Comparison of ENCODE assay signal across 22 cellular contexts in the genomic region with DNA sequence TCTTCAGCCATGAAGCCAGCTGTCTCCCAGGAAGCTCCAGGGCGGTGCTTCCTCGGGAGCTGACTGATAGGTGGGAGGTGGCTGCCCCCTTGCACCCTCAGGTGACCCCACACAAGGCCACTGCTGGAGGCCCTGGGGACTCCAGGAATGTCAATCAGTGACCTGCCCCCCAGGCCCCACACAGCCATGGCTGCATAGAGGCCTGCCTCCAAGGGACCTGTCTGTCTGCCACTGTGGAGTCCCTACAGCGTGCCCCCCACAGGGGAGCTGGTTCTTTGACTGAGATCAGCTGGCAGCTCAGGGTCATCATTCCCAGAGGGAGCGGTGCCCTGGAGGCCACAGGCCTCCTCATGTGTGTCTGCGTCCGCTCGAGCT. TPM values are rescaled to one million over a fixed set of nuclear protein-coding genes. Genes with fewer than 3 reads are reported as not detected.
DNase-seq lines count a peak whose midpoint lies in the region; ATAC-seq and TF ChIP-seq lines count a peak whose summit lies in the region.
"Had no signal": no experiment of that assay in that cellular context is flagged by ENCODE, and none has a peak within 500 bp of the region (broad histone marks: within the 10 kb centered on the region; RNA-seq: fewer than 3 reads in every experiment).

No MANE protein-coding gene starts in this region.

- intact Hi-C loops in upper lobe of right lung (cut with DNase I), result no loop called here

- H2AK5ac ChIP-seq in neuronal stem cell (ENCODE audit: low read depth, low read length), result peak overlapping the region; percentile 72

- H3K9ac ChIP-seq in endodermal cell (ENCODE audit: extremely low read depth, low read length, poor library complexity, severe bottlenecking), result no peak overlapping the region
- H3K9ac ChIP-seq in neuronal stem cell (ENCODE audit: low read depth, low read length, poor library complexity), result peak overlapping the region; percentile 47

- H3K4ac ChIP-seq in neuronal stem cell (ENCODE audit: low read length), result no peak overlapping the region

- 89 to 93% methylated on average over 3 to 7 of the region's 7 CpGs for WGBS in endodermal cell (ENCODE audit: insufficient coverage in 1 of 2, insufficient read length in 1 of 2), 2 experiments
- WGBS in neuronal stem cell (ENCODE audit: extremely low coverage in 2 of 2, insufficient read length in 2 of 2, insufficient replicate concordance in 1 of 2), 2 donors, result no CpG with 5 or more reads among the region's 7 CpGs

- H3K27me3 ChIP-seq in endodermal cell (ENCODE audit: control insufficient read depth, insufficient read depth, low read length, poor library complexity, severe bottlenecking) (no peaks in the 10 kb centered on the region), neuronal stem cell (ENCODE audit: control insufficient read depth in 3 of 3, insufficient read depth in 3 of 3, low read depth in 1 of 3, low read length in 3 of 3) (peaks cover 0 to 5% (median 0%) of the 10 kb centered on the region in 3 experiments), upper lobe of right lung (no peaks in the 10 kb centered on the region)
- H3K27me3 ChIP-seq: SJCRH30 had no signal

- H3K27me3 Mint-ChIP-seq in endodermal cell (ENCODE audit: insufficient read depth), result no peaks in the 10 kb centered on the region

- no peak overlapping the region for H4K8ac ChIP-seq in neuronal stem cell (ENCODE audit: low read depth, low read length)

- no peaks in the 10 kb centered on the region for H3K4me1 Mint-ChIP-seq in endodermal cell

- peak overlapping the region; percentile 20 for H2BK15ac ChIP-seq in neuronal stem cell (ENCODE audit: low read length)

- H3K4me1 ChIP-seq in endodermal cell (ENCODE audit: control insufficient read depth, insufficient read depth, low read length) (no peaks in the 10 kb centered on the region), neuronal stem cell (ENCODE audit: control insufficient read depth in 2 of 2, insufficient read depth in 1 of 2, low read depth in 1 of 2, low read length in 2 of 2) (peaks cover 9 to 13% of the 10 kb centered on the region in 2 donors), upper lobe of right lung (no peaks in the 10 kb centered on the region)

- peak overlapping the region; percentile 72 for H3K18ac ChIP-seq in neuronal stem cell (ENCODE audit: low read length)

- no peak overlapping the region for H4K91ac ChIP-seq in neuronal stem cell (ENCODE audit: low read depth, low read length, poor library complexity)

- H3K9me3 Mint-ChIP-seq in activated naive CD4-positive, alpha-beta T cell treated with anti-CD3 and anti-CD28 coated beads, Interleukin-2, amount 50 U/mL, for 72 hours, result no peaks in the 10 kb centered on the region
- H3K9me3 Mint-ChIP-seq in endodermal cell, result no peaks in the 10 kb centered on the region
- H3K9me3 Mint-ChIP-seq: CD8-positive, alpha-beta T cell had no signal

- H3K9me3 ChIP-seq in endodermal cell (ENCODE audit: control insufficient read depth, low read length) (no peaks in the 10 kb centered on the region), neuronal stem cell (replicated peaks in 1 of 2; ENCODE audit: control insufficient read depth in 2 of 2, insufficient read depth in 1 of 2, low read depth in 1 of 2, low read length in 2 of 2) (no peaks in the 10 kb centered on the region), upper lobe of right lung (no peaks in the 10 kb centered on the region)
- H3K9me3 ChIP-seq: SJCRH30 had no signal

- no peak for DNase-seq in activated naive CD4-positive, alpha-beta T cell treated with anti-CD3 and anti-CD28 coated beads, Interleukin-2, amount 50 U/mL, for 72 hours (ENCODE audit: low spot score in 2 of 2)
- no peak for DNase-seq in activated naive CD4-positive, alpha-beta T cell (lab: John Stamatoyannopoulos, UW)
- peak; percentile 59 for DNase-seq in endodermal cell
- no peak for DNase-seq in neuronal stem cell (ENCODE audit: low spot score)
- peak; percentile 48 for DNase-seq in upper lobe of right lung
- no peak for DNase-seq in NCI-H524 (lab: John Stamatoyannopoulos, UW)
- DNase-seq: 8988T; AML-193; CD8-positive, alpha-beta T cell; GOT3; MV-4-11; NCI-H1105 treated with DMSO at 0.1 percent for 48 hours; NCI-H2029 treated with DMSO at 0.1 percent for 48 hours; NCI-H524 treated with DMSO at 0.1 percent for 48 hours; OCI-M1 had no signal

- H2BK12ac ChIP-seq in neuronal stem cell (ENCODE audit: low read length), result no peak overlapping the region

- H3K4me3 ChIP-seq in endodermal cell (ENCODE audit: low read length), result no peak overlapping the region
- H3K4me3 ChIP-seq in neuronal stem cell (ENCODE audit: low read length in 2 of 2), result no peak overlapping the region
- H3K4me3 ChIP-seq in upper lobe of right lung, result no peak overlapping the region
- H3K4me3 ChIP-seq: SJCRH30 had no signal

- no peaks in the 10 kb centered on the region for H3K79me1 ChIP-seq in neuronal stem cell (ENCODE audit: low read depth, low read length)

- no peak overlapping the region for H2AFZ ChIP-seq in neuronal stem cell (ENCODE audit: low read length)

- no peak overlapping the region for H3K14ac ChIP-seq in neuronal stem cell (ENCODE audit: low read length)

- no peak overlapping the region for H3K4me3 Mint-ChIP-seq in endodermal cell
- H3K4me3 Mint-ChIP-seq: CD8-positive, alpha-beta T cell had no signal

- no peak overlapping the region for H2BK5ac ChIP-seq in neuronal stem cell (ENCODE audit: low read length)

- H3K4me2 ChIP-seq in neuronal stem cell (ENCODE audit: insufficient read depth, low read length, poor library complexity, severe bottlenecking), result no peak overlapping the region

- H3K36me3 ChIP-seq in endodermal cell (ENCODE audit: control insufficient read depth, insufficient read depth, low read length) (no peaks in the 10 kb centered on the region), neuronal stem cell (replicated peaks in 1 of 2; ENCODE audit: control insufficient read depth in 2 of 2, insufficient read depth in 2 of 2, low read length in 2 of 2) (no peaks in the 10 kb centered on the region), upper lobe of right lung (no peaks in the 10 kb centered on the region)
- H3K36me3 ChIP-seq: SJCRH30 had no signal

- no peaks in the 10 kb centered on the region for H3K36me3 Mint-ChIP-seq in activated naive CD4-positive, alpha-beta T cell treated with anti-CD3 and anti-CD28 coated beads, Interleukin-2, amount 50 U/mL, for 72 hours
- no peaks in the 10 kb centered on the region for H3K36me3 Mint-ChIP-seq in endodermal cell (ENCODE audit: low read depth)
- H3K36me3 Mint-ChIP-seq: CD8-positive, alpha-beta T cell had no signal

- H2BK120ac ChIP-seq in neuronal stem cell (ENCODE audit: low read depth, low read length), result no peak overlapping the region

- H3K27ac Mint-ChIP-seq in activated naive CD4-positive, alpha-beta T cell treated with anti-CD3 and anti-CD28 coated beads, Interleukin-2, amount 50 U/mL, for 72 hours, result peak overlapping the region; percentile 64 to 67
- H3K27ac Mint-ChIP-seq in endodermal cell, result no peak overlapping the region
- H3K27ac Mint-ChIP-seq: CD8-positive, alpha-beta T cell had no signal

- TF ChIP-seq CTCF in endodermal cell (conservative IDR thresholded peaks at IDR 0.05), result no peak
- no peak for TF ChIP-seq CTCF in upper lobe of right lung (IDR thresholded peaks at IDR 0.05)

- ATAC-seq in activated naive CD4-positive, alpha-beta T cell treated with anti-CD3 and anti-CD28 coated beads, Interleukin-2, amount 50 U/mL, for 72 hours, result no peak
- ATAC-seq in upper lobe of right lung, result no peak
- ATAC-seq in HG03097 (IDR thresholded peaks at IDR 0.05; ENCODE audit: low FRiP score, unreplicated experiment), result no peak
- no peak for ATAC-seq in HG03095 (IDR thresholded peaks at IDR 0.05; ENCODE audit: unreplicated experiment)
- ATAC-seq: CD8-positive, alpha-beta T cell; HCT116 had no signal

- H3K27ac ChIP-seq in endodermal cell (ENCODE audit: low read depth, low read length), result no peak overlapping the region
- no peak overlapping the region for H3K27ac ChIP-seq in neuronal stem cell (replicated peaks; ENCODE audit: low read length)
- no peak overlapping the region for H3K27ac ChIP-seq in upper lobe of right lung

- H3K23ac ChIP-seq in neuronal stem cell (ENCODE audit: low read depth, low read length, poor library complexity), result no peak overlapping the region

RNA-seq across cellular contexts. Expression of gene STH, which starts 14.1 kb away (rescaled TPM):
- total RNA-seq in activated naive CD4-positive, alpha-beta T cell treated with anti-CD3 and anti-CD28 coated beads, Interleukin-2, amount 50 U/mL, for 72 hours, result not detected
- total RNA-seq in endodermal cell (not detected), upper lobe of right lung (not detected)
- not detected for polyA plus RNA-seq in endodermal cell (2013, experiment 1 of 2)
- not detected for polyA plus RNA-seq in endodermal cell (2013, experiment 2 of 2)
- not detected for polyA plus RNA-seq in neuronal stem cell (2013, experiment 1 of 2)
- not detected for polyA plus RNA-seq in neuronal stem cell (2013, experiment 2 of 2)
- total RNA-seq: CD8-positive, alpha-beta T cell; HT1080; M059J; SJCRH30 had no signal
- polyA plus RNA-seq: AG04450 had no signal

Comparison
In these comparisons a context has a peak if more than half of its experiments do, and no peak if none do; other contexts are left out.
1. DNase-seq: peak in endodermal cell (single experiment) and upper lobe of right lung (single experiment); none in activated naive CD4-positive, alpha-beta T cell treated with anti-CD3 and anti-CD28 coated beads, Interleukin-2, amount 50 U/mL, for 72 hours (0 of 2), activated naive CD4-positive, alpha-beta T cell (0 of 4), neuronal stem cell (single experiment) and NCI-H524 (0 of 2).